Comparison of ENCODE assay signal across 19 cellular contexts in the genomic region with DNA sequence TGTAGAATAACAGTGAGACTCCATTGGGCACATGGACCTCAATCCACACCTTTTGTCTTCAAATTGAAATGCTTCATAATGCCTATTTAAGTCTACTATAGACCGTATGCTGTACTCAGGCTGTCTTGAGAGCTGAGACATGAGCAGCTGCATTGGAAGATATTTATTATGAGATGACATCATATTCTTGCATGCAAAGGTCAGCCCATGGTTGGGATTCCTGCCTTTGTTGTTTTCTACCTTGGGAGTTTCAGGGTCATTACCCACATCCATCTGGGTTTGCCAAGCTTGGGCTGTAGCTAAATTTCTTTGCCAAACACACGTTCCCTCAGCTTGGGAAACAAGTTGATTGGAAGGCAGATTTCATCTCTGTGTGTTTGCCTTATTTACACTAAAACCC. TPM values are rescaled to one million over a fixed set of nuclear protein-coding genes. Genes with fewer than 3 reads are reported as not detected.
DNase-seq lines count a peak whose midpoint lies in the region; ATAC-seq, FAIRE-seq and TF ChIP-seq lines count a peak whose summit lies in the region.
"Had no signal": no experiment of that assay in that cellular context is flagged by ENCODE, and none has a peak within 500 bp of the region (broad histone marks: within the 10 kb centered on the region; RNA-seq: fewer than 3 reads in every experiment).

No MANE protein-coding gene starts in this region.

- H2AFZ ChIP-seq in endothelial cell of umbilical vein (ENCODE audit: low read depth, low read length), result no peak overlapping the region

- WGBS in A549 (ENCODE audit: missing lambda C conversion rate), result 63% methylated on average over 2 of the region's 2 CpGs
- whole genome bisulfite sequencing in testis, 2 donors, result 75 to 91% methylated on average over 2 of the region's 2 CpGs

- no peaks in the 10 kb centered on the region for H4K20me1 ChIP-seq in endothelial cell of umbilical vein (replicated peaks; ENCODE audit: control insufficient read depth, extremely low read depth, insufficient read depth, low read length)
- H4K20me1 ChIP-seq: BLaER1 treated with 17β-estradiol and CSF1 and Interleukin-3, amounts not matched to agents 10 nM and 100 nM had no signal

- H3K4me3 ChIP-seq in A549 (no peak overlapping the region), endothelial cell of umbilical vein (replicated peaks in 1 of 3; ENCODE audit: insufficient read depth in 1 of 3, low read depth in 1 of 3, low read length in 3 of 3) (no peak overlapping the region), MG63 (no peak overlapping the region), testis (no peak overlapping the region)
- H3K4me3 ChIP-seq: BLaER1 treated with 17β-estradiol and CSF1 and Interleukin-3, amounts not matched to agents 10 nM and 100 nM; GM12878 had no signal

- H3K9me1 ChIP-seq in endothelial cell of umbilical vein (replicated peaks; ENCODE audit: control insufficient read depth, extremely low read depth, insufficient read depth, low read length), result no peaks in the 10 kb centered on the region

- POLR2A ChIA-PET in A549 (lab: Yijun Ruan, JAX), result no interaction called here
- POLR2A ChIA-PET in endothelial cell of umbilical vein (lab: Charles Lee), result no interaction called here

- H3K4me2 ChIP-seq in A549 (no peak overlapping the region), endothelial cell of umbilical vein (ENCODE audit: insufficient read depth, low read length) (no peak overlapping the region)
- H3K4me2 ChIP-seq: BLaER1 treated with 17β-estradiol and CSF1 and Interleukin-3, amounts not matched to agents 10 nM and 100 nM had no signal

- TF ChIP-seq RAD21 in A549 (conservative IDR thresholded peaks at IDR 0.05 in 1 of 2, IDR thresholded peaks at IDR 0.05 in 1 of 2), result no peak

- no TSS peak for BruUV-seq in endothelial cell of umbilical vein (replicated peaks; lab: Mats Ljungman, UMichigan)

- FAIRE-seq in A549 (lab: Jason Lieb, UNC), result peak; percentile 28
- peak; percentile 61 for FAIRE-seq in endothelial cell of umbilical vein (lab: Jason Lieb, UNC)
- FAIRE-seq: GM12878, GM19239 had no signal

- no peak overlapping the region for H3K27ac ChIP-seq in A549
- H3K27ac ChIP-seq in endothelial cell of umbilical vein (ENCODE audit: insufficient read depth, low read depth, low read length), result no peak overlapping the region
- H3K27ac ChIP-seq in testis, result no peak overlapping the region
- H3K27ac ChIP-seq: HL-60 had no signal

- no peaks in the 10 kb centered on the region for H3K9me3 ChIP-seq in A549
- H3K9me3 ChIP-seq in endothelial cell of umbilical vein (replicated peaks; ENCODE audit: control insufficient read depth, insufficient read depth, low read length), result no peaks in the 10 kb centered on the region
- H3K9me3 ChIP-seq in MG63, result no peaks in the 10 kb centered on the region
- no peaks in the 10 kb centered on the region for H3K9me3 ChIP-seq in testis
- H3K9me3 ChIP-seq: BLaER1 treated with 17β-estradiol and CSF1 and Interleukin-3, amounts not matched to agents 10 nM and 100 nM had no signal

- no peaks in the 10 kb centered on the region for H3K79me2 ChIP-seq in endothelial cell of umbilical vein (ENCODE audit: control insufficient read depth, insufficient read depth, low read length)

- H3K27me3 ChIP-seq in endothelial cell of umbilical vein (ENCODE audit: control insufficient read depth in 2 of 2, insufficient read depth in 2 of 2, low read length in 2 of 2) (no peaks in the 10 kb centered on the region), MG63 (no peaks in the 10 kb centered on the region), testis (no peaks in the 10 kb centered on the region)
- H3K27me3 ChIP-seq: BLaER1 treated with 17β-estradiol and CSF1 and Interleukin-3, amounts not matched to agents 10 nM and 100 nM had no signal

- TF ChIP-seq CTCF in A549 (IDR thresholded peaks at IDR 0.05) (no peak), endothelial cell of umbilical vein (IDR thresholded peaks at IDR 0.05; ENCODE audit: extremely low read depth in 1 of 2, insufficient read depth in 1 of 2, low read depth in 1 of 2, low read length in 2 of 2) (no peak), testis (IDR thresholded peaks at IDR 0.05) (no peak)

- H3K36me3 ChIP-seq in endothelial cell of umbilical vein (ENCODE audit: control insufficient read depth in 2 of 2, extremely low read depth in 1 of 2, insufficient read depth in 2 of 2, low read length in 2 of 2), result no peaks in the 10 kb centered on the region
- no peaks in the 10 kb centered on the region for H3K36me3 ChIP-seq in MG63
- H3K36me3 ChIP-seq in testis (ENCODE audit: low read depth, missing control alignments), result no peaks in the 10 kb centered on the region
- H3K36me3 ChIP-seq: BLaER1 treated with 17β-estradiol and CSF1 and Interleukin-3, amounts not matched to agents 10 nM and 100 nM had no signal

- TF ChIP-seq POLR2A in A549 (IDR thresholded peaks at IDR 0.05; ENCODE audit: low read length) (no peak), endothelial cell of umbilical vein (IDR thresholded peaks at IDR 0.05; ENCODE audit: low read depth, low read length) (no peak), testis (IDR thresholded peaks at IDR 0.05) (no peak)

- DNase-seq in A549 (ENCODE audit: low read depth in 1 of 2, low spot score in 1 of 2), result no peak
- peak; percentile 53 for DNase-seq in LHCN-M2 (ENCODE audit: low read depth)
- no peak for DNase-seq in endothelial cell of umbilical vein (ENCODE audit: low read depth, low spot score)
- peak; percentile 8 for DNase-seq in kidney tubule cell (ENCODE audit: low spot score)
- no peak for DNase-seq in MG63
- no peak for DNase-seq in stimulated activated CD4-positive, alpha-beta T cell treated with anti-CD3 and anti-CD28 coated beads, Interleukin-4, amount 100 ng/mL, for 1 hour
- DNase-seq in testis, result no peak
- no peak for DNase-seq in NCI-H526 (lab: John Stamatoyannopoulos, UW)
- DNase-seq: 8988T; ACHN; Calu3; CD4-positive, CD25-positive, alpha-beta regulatory T cell; DMS 273 treated with DMSO at 0.1 percent for 48 hours; HCEC 1CT had no signal

- dilution Hi-C loops in endothelial cell of umbilical vein (cut with MboI; ENCODE audit: extremely low pct_ligation_motif_present, low sequenced_read_pairs), result no loop called here

- H3K9ac ChIP-seq in endothelial cell of umbilical vein (replicated peaks; ENCODE audit: extremely low read depth, insufficient read depth, low read length), result no peak overlapping the region
- H3K9ac ChIP-seq: BLaER1 treated with 17β-estradiol and CSF1 and Interleukin-3, amounts not matched to agents 10 nM and 100 nM had no signal

- intact Hi-C loops in endothelial cell of umbilical vein (cut with micrococcal nuclease) (loop anchor here (5.0 kb wide), 1 partner anchor 128 kb away; no protein-coding TSS in a partner anchor), testis (cut with DNase I; ENCODE audit: low total_unique reads) (no loop called here)

- TF ChIP-seq EP300 in A549 (IDR thresholded peaks at IDR 0.05), result no peak

- peaks cover 11% of the 10 kb centered on the region for H3K4me1 ChIP-seq in A549
- peaks cover 20% of the 10 kb centered on the region for H3K4me1 ChIP-seq in endothelial cell of umbilical vein (ENCODE audit: control insufficient read depth, extremely low read depth, insufficient read depth, low read length)
- H3K4me1 ChIP-seq in testis, result no peaks in the 10 kb centered on the region

- CTCF ChIA-PET in A549 (lab: Yijun Ruan, JAX) (no interaction called here), endothelial cell of umbilical vein (lab: Charles Lee) (interaction anchor here (1.5 kb wide), 1 partner anchor 13 kb away, joined by 3 read pairs; no protein-coding TSS in a partner anchor)

- no peak for ATAC-seq in A549
- ATAC-seq: GM12878 had no signal

TF ChIP-seq in A549, 52 proteins besides CTCF, POLR2A, EP300 and RAD21:
- TF ChIP-seq, protein P1, sequence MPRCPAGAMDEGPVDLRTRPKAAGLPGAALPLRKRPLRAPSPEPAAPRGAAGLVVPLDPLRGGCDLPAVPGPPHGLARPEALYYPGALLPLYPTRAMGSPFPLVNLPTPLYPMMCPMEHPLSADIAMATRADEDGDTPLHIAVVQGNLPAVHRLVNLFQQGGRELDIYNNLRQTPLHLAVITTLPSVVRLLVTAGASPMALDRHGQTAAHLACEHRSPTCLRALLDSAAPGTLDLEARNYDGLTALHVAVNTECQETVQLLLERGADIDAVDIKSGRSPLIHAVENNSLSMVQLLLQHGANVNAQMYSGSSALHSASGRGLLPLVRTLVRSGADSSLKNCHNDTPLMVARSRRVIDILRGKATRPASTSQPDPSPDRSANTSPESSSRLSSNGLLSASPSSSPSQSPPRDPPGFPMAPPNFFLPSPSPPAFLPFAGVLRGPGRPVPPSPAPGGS (IDR thresholded peaks at IDR 0.05), result no peak

TF ChIP-seq in endothelial cell of umbilical vein, 7 proteins besides CTCF, POLR2A, EP300 and RAD21 (continues in another document):
- no peak for TF ChIP-seq POLR2AphosphoS5 (IDR thresholded peaks at IDR 0.05; ENCODE audit: insufficient read depth, low read depth, low read length)
- TF ChIP-seq FOS (IDR thresholded peaks at IDR 0.05; ENCODE audit: borderline replicate concordance, insufficient read depth, low read length), result no peak
- TF ChIP-seq MYC (IDR thresholded peaks at IDR 0.05; ENCODE audit: low read depth, low read length), result no peak
- no peak for TF ChIP-seq EZH2 (IDR thresholded peaks at IDR 0.05; ENCODE audit: borderline replicate concordance, low read depth, low read length, severe bottlenecking)
- TF ChIP-seq, protein P2, sequence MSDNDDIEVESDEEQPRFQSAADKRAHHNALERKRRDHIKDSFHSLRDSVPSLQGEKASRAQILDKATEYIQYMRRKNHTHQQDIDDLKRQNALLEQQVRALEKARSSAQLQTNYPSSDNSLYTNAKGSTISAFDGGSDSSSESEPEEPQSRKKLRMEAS (IDR thresholded peaks at IDR 0.05; ENCODE audit: insufficient read depth, insufficient read length), result no peak

RNA-seq across cellular contexts. Expression of a gene that starts 33.2 kb away (rescaled TPM):
- polyA plus RNA-seq in A549 (2011; rRNA removed) (1.2 and 1.9 TPM in 2 replicates), A549 (2017; fragmentation: RNase III; extraction: RNeasy Plus Mini Kit Qiagen cat#74134 plus additional on column Dnase treatment) (2.3 to 2.5 TPM (median 2.4 TPM) in 3 replicates), endothelial cell of umbilical vein (2.5 and 2.8 TPM in 2 replicates), testis (ENCODE audit: insufficient read depth, low read depth, low replicate concordance) (31.3 TPM)
- 2.2 and 3.5 TPM in 2 replicates for polyA plus RNA-seq in A549 (2012; cell fraction: cytosol; rRNA removed)
- polyA plus RNA-seq in A549 (2012; cell fraction: nucleus; rRNA removed), result 11.3 and 12.6 TPM in 2 replicates
- 1.0 and 1.4 TPM in 2 replicates for polyA minus RNA-seq in A549 (2011; rRNA and poly(A)+ RNA removed)
- total RNA-seq in LHCN-M2 (2014; rRNA removed) (3.8 and 4.8 TPM in 2 replicates), endothelial cell of umbilical vein (5.6 and 5.7 TPM in 2 replicates), testis (10 to 100 TPM; 70.6 to 91.5 TPM)
- polyA plus RNA-seq in LHCN-M2 (2012), result 9.9 TPM
- polyA plus RNA-seq in endothelial cell of umbilical vein (2011; cell fraction: cytosol; rRNA removed), result 1.6 TPM in 2 replicates
- 8.5 and 9.0 TPM in 2 replicates for polyA plus RNA-seq in endothelial cell of umbilical vein (2011; cell fraction: nucleus; rRNA removed)
- polyA plus RNA-seq in endothelial cell of umbilical vein (2012), result 1.7 TPM in 2 replicates
- 1.6 and 1.9 TPM in 2 replicates for polyA minus RNA-seq in endothelial cell of umbilical vein
- polyA minus RNA-seq in endothelial cell of umbilical vein (2011; cell fraction: cytosol; rRNA and poly(A)+ RNA removed), result 3.2 TPM
- polyA minus RNA-seq in endothelial cell of umbilical vein (2011; cell fraction: nucleus; rRNA and poly(A)+ RNA removed), result 3.6 and 5.0 TPM in 2 replicates
- 0.43 TPM in 1 of 2 replicates, not detected in the other for total RNA-seq in MG63 (2014; rRNA removed; shearing (Covaris generic); ENCODE audit: low replicate concordance)
- total RNA-seq: G401, GM12878 had no signal

Comparison
In these comparisons a context has a peak if more than half of its experiments do, and no peak if none do; other contexts are left out.
1. DNase-seq: peak in LHCN-M2 (single experiment) and kidney tubule cell (single experiment); none in A549 (0 of 2), endothelial cell of umbilical vein (single experiment), MG63 (single experiment), stimulated activated CD4-positive, alpha-beta T cell treated with anti-CD3 and anti-CD28 coated beads, Interleukin-4, amount 100 ng/mL, for 1 hour (single experiment), testis (single experiment) and NCI-H526 (0 of 2).
2. RNA of a gene that starts 33.2 kb away (total RNA-seq): 70.6 to 91.5 TPM in testis; 5.6 to 5.7 TPM in endothelial cell of umbilical vein, 3.8 to 4.8 TPM in LHCN-M2 and 0.43 TPM in MG63; every median in the first group is over 10 times any median in the second.